In the genomic region with DNA sequence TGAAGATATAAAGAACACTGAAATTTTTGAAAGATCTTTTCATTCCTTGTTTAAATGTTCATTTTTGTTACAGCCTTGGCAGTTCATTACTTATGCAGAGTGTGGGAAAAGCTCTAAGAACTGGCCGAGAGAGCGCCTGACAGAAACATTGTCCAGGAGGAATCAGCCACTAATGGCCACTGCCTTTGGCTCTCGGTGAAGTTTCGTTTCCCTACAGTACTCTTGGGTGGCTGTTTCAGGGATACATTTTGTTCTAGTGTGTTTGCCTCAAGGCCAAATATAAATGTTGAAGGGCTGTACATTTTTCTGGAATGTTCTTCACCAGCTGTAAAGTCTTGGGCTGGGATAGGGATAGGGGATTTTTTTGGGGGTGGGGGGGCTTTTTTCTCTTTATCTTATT, we compare ENCODE assay signal across 19 cellular contexts. TPM values are rescaled to one million over a fixed set of nuclear protein-coding genes. Genes with fewer than 3 reads are reported as not detected.
DNase-seq lines count a peak whose midpoint lies in the region; TF ChIP-seq lines count a peak whose summit lies in the region.
"Had no signal": no experiment of that assay in that cellular context is flagged by ENCODE, and none has a peak within 500 bp of the region (broad histone marks: within the 10 kb centered on the region; RNA-seq: fewer than 3 reads in every experiment).

No MANE protein-coding gene starts in this region.

- H3K9me3 ChIP-seq in ascending aorta (no peaks in the 10 kb centered on the region), testis (no peaks in the 10 kb centered on the region)

- H3K27me3 ChIP-seq in ascending aorta (no peaks in the 10 kb centered on the region), testis (no peaks in the 10 kb centered on the region)

- H3K4me3 Mint-ChIP-seq in mesothelial cell of epicardium = peak overlapping the region; percentile 6
- H3K4me3 Mint-ChIP-seq: activated B cell treated with CpG ODN at 0.5 μM for 24 hours; activated naive CD4-positive, alpha-beta T cell treated with anti-CD3 and anti-CD28 coated beads for 36 hours; B cell; naive thymus-derived CD4-positive, alpha-beta T cell had no signal

- H3K27ac Mint-ChIP-seq in mesothelial cell of epicardium = peak overlapping the region; percentile 90
- H3K27ac Mint-ChIP-seq: activated B cell treated with CpG ODN at 0.5 μM for 24 hours; activated naive CD4-positive, alpha-beta T cell treated with anti-CD3 and anti-CD28 coated beads for 36 hours; B cell; naive thymus-derived CD4-positive, alpha-beta T cell had no signal

- TF ChIP-seq POLR2A in testis (IDR thresholded peaks at IDR 0.05) = no peak

- 28 to 41% methylated on average over 4 of the region's 4 CpGs for whole genome bisulfite sequencing in testis, 2 donors

- H3K9me3 Mint-ChIP-seq in mesothelial cell of epicardium = peaks cover 5% of the 10 kb centered on the region
- H3K9me3 Mint-ChIP-seq: activated B cell treated with CpG ODN at 0.5 μM for 24 hours; activated naive CD4-positive, alpha-beta T cell treated with anti-CD3 and anti-CD28 coated beads for 36 hours; naive thymus-derived CD4-positive, alpha-beta T cell had no signal

- H3K27ac ChIP-seq in ascending aorta (peak overlapping the region; percentile 55 to 59), testis (peak overlapping the region; percentile 72 to 83)
- H3K27ac ChIP-seq: HL-60 had no signal

- H3K36me3 ChIP-seq in ascending aorta (no peaks in the 10 kb centered on the region), testis (ENCODE audit: low read depth, missing control alignments) (no peaks in the 10 kb centered on the region)

- TF ChIP-seq CTCF in ascending aorta (IDR thresholded peaks at IDR 0.05) (no peak), mesothelial cell of epicardium (IDR thresholded peaks at IDR 0.05; ENCODE audit: unreplicated experiment) (no peak), testis (IDR thresholded peaks at IDR 0.05) (no peak)

- intact Hi-C loops in ascending aorta (cut with DNase I) (no loop called here), testis (cut with DNase I; ENCODE audit: low total_unique reads) (no loop called here)

- H3K36me3 Mint-ChIP-seq in mesothelial cell of epicardium = peaks cover 2% of the 10 kb centered on the region
- H3K36me3 Mint-ChIP-seq: naive thymus-derived CD4-positive, alpha-beta T cell had no signal

- H3K4me1 ChIP-seq in ascending aorta (peaks cover 2 to 36% of the 10 kb centered on the region in 2 donors), testis (peaks cover 61% of the 10 kb centered on the region)

- no peak for DNase-seq in ascending aorta (ENCODE audit: low spot score in 2 of 2)
- peak; percentile 45 for DNase-seq in globus pallidus (ENCODE audit: low spot score)
- DNase-seq in mesothelial cell of epicardium (ENCODE audit: low spot score in 2 of 2, unreplicated experiment in 2 of 2) = no peak
- DNase-seq in testis = peak; percentile 63
- no peak for DNase-seq in GM19238 (ENCODE audit: insufficient read length, low spot score)
- no peak for DNase-seq in NCI-H510A (lab: John Stamatoyannopoulos, UW)
- DNase-seq in SHP77 treated with DMSO at 0.1 percent for 48 hours (lab: John Stamatoyannopoulos, UW) = no peak
- no peak for DNase-seq in DMS79 treated with DMSO at 0.1 percent for 48 hours (lab: John Stamatoyannopoulos, UW)
- DNase-seq: activated B cell treated with CpG ODN at 0.5 μM for 24 hours; activated CD8-positive, alpha-beta memory T cell treated with anti-CD3 and anti-CD28 coated beads, Interleukin-2, amount 50 U/mL, for 48 hours; activated naive CD4-positive, alpha-beta T cell treated with anti-CD3 and anti-CD28 coated beads for 36 hours; effector CD4-positive, alpha-beta T cell; Karpas-422; naive thymus-derived CD4-positive, alpha-beta T cell; NCI-H524; stimulated activated CD4-positive, alpha-beta T cell treated with anti-CD3 and anti-CD28 coated beads, Interleukin-4, amount 100 ng/mL, for 1 hour; T-helper 1 cell had no signal

- peaks cover 54% of the 10 kb centered on the region for H3K4me1 Mint-ChIP-seq in mesothelial cell of epicardium
- H3K4me1 Mint-ChIP-seq: naive thymus-derived CD4-positive, alpha-beta T cell had no signal

- H3K4me3 ChIP-seq in ascending aorta (peak overlapping the region in 1 of 2 donors; percentile 37), testis (no peak overlapping the region)

- no peaks in the 10 kb centered on the region for H3K27me3 Mint-ChIP-seq in mesothelial cell of epicardium (ENCODE audit: low read depth)

RNA-seq across cellular contexts. Expression of a gene that starts 10.8 kb away (rescaled TPM):
- 246 TPM for total RNA-seq in ascending aorta
- total RNA-seq in mesothelial cell of epicardium = 265 to 281 TPM (median 271 TPM) in 3 replicates
- total RNA-seq in testis = 100 to 1,000 TPM; 278 to 366 TPM
- polyA plus RNA-seq in testis (ENCODE audit: insufficient read depth, low read depth, low replicate concordance) = 143 TPM

Comparison
In these comparisons a context has a peak if more than half of its experiments do, and no peak if none do; other contexts are left out.
1. DNase-seq: peak in globus pallidus (single experiment) and testis (single experiment); none in ascending aorta (0 of 2), mesothelial cell of epicardium (0 of 2), GM19238 (single experiment), NCI-H510A (single experiment), SHP77 treated with DMSO at 0.1 percent for 48 hours (single experiment) and DMS79 treated with DMSO at 0.1 percent for 48 hours (single experiment).